In the genomic region with DNA sequence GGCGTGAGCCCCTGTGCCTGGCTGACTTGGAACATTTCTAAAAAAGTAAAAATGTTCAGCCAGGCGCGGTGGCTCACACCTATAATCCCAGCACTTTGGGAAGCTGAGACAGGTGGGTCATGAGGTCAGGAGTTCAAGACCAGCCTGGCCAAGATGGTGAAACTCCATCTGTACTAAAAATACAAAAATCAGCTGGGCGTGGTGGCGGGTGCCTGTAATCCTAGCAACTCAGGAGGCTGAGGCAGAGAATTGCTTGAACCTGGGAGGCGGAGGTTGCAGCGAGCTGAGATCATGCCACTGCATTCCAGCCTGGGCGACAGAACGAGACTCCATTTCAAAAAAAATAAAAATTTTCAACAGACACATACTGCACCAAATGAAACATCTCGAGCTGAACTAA, we compare ENCODE assay signal across 8 cellular contexts. TPM values are rescaled to one million over a fixed set of nuclear protein-coding genes. Genes with fewer than 3 reads are reported as not detected.
DNase-seq lines count a peak whose midpoint lies in the region; ATAC-seq and TF ChIP-seq lines count a peak whose summit lies in the region.
"Not testable (repeated sequence)": the region's sequence is repeated elsewhere in the genome, so short reads cannot be mapped to it uniquely, and the experiment has no call there.

No MANE protein-coding gene starts in this region.

- not testable (repeated sequence) for H2AFZ ChIP-seq in mesenchymal stem cell (ENCODE audit: low read depth, low read length)

- H3K4ac ChIP-seq in mesenchymal stem cell (ENCODE audit: low read depth in 1 of 2, low read length in 2 of 2): not testable (repeated sequence)

- H3K4me2 ChIP-seq in mesenchymal stem cell (ENCODE audit: low read length, poor library complexity, severe bottlenecking); skeletal muscle satellite cell (ENCODE audit: low read length): not testable (repeated sequence)

- H2BK120ac ChIP-seq in mesenchymal stem cell (ENCODE audit: low read depth, low read length): not testable (repeated sequence)

- peaks cover 79% of the 10 kb centered on the region for H3K4me1 Mint-ChIP-seq in CD8-positive, alpha-beta T cell (ENCODE audit: low read depth)
- peaks cover 70% of the 10 kb centered on the region for H3K4me1 Mint-ChIP-seq in activated T-helper 2 cell treated with anti-CD3 and anti-CD28 coated beads, Interferon-gamma antibody, Interleukin-2, Interleukin-4, amounts not matched to agents 10 μg/mL and 5 μg/mL and 100 μg/mL, durations not matched to agents 14 hours and 24 hours and 36 hours (ENCODE audit: low read depth)
- peaks cover 43% of the 10 kb centered on the region for H3K4me1 Mint-ChIP-seq in chondrocyte (ENCODE audit: low read depth)
- H3K4me1 Mint-ChIP-seq in glutamatergic neuron (ENCODE audit: low read depth, unreplicated experiment): peaks cover 59% of the 10 kb centered on the region

- H3K4me3 Mint-ChIP-seq in CD8-positive, alpha-beta T cell; activated T-helper 2 cell treated with anti-CD3 and anti-CD28 coated beads, Interferon-gamma antibody, Interleukin-2, Interleukin-4, amounts not matched to agents 10 μg/mL and 5 μg/mL and 100 μg/mL, durations not matched to agents 14 hours and 24 hours and 36 hours (ENCODE audit: low read depth); chondrocyte (ENCODE audit: unreplicated experiment); glutamatergic neuron (ENCODE audit: unreplicated experiment): not testable (repeated sequence)

- not testable (repeated sequence) for H3K27me3 Mint-ChIP-seq in CD8-positive, alpha-beta T cell (ENCODE audit: low read depth); activated T-helper 2 cell treated with anti-CD3 and anti-CD28 coated beads, Interferon-gamma antibody, Interleukin-2, Interleukin-4, amounts not matched to agents 10 μg/mL and 5 μg/mL and 100 μg/mL, durations not matched to agents 14 hours and 24 hours and 36 hours (ENCODE audit: low read depth); chondrocyte (ENCODE audit: low read depth); glutamatergic neuron (ENCODE audit: unreplicated experiment)

- not testable (repeated sequence) for H3K23ac ChIP-seq in mesenchymal stem cell (ENCODE audit: low read length in 2 of 2)

- not testable (repeated sequence) for H3K4me3 ChIP-seq in CD8-positive, alpha-beta T cell (ENCODE audit: low read depth, low read length); RWPE2 (ENCODE audit: severe bottlenecking); mesenchymal stem cell (ENCODE audit: insufficient read depth in 1 of 2, low read depth in 1 of 2, low read length in 2 of 2); skeletal muscle satellite cell (ENCODE audit: low read length)
- H3K4me3 ChIP-seq in upper lobe of left lung: peak overlapping the region in 1 of 4 donors; percentile 17

- H3K36me3 Mint-ChIP-seq in CD8-positive, alpha-beta T cell: peaks cover 18% of the 10 kb centered on the region
- peaks cover 43% of the 10 kb centered on the region for H3K36me3 Mint-ChIP-seq in activated T-helper 2 cell treated with anti-CD3 and anti-CD28 coated beads, Interferon-gamma antibody, Interleukin-2, Interleukin-4, amounts not matched to agents 10 μg/mL and 5 μg/mL and 100 μg/mL, durations not matched to agents 14 hours and 24 hours and 36 hours (ENCODE audit: low read depth)
- H3K36me3 Mint-ChIP-seq in chondrocyte (ENCODE audit: low read depth); glutamatergic neuron (ENCODE audit: unreplicated experiment): not testable (repeated sequence)

- not testable (repeated sequence) for TF ChIP-seq CTCF in CD8-positive, alpha-beta T cell (IDR thresholded peaks at IDR 0.05); RWPE2 (IDR thresholded peaks at IDR 0.05; ENCODE audit: poor library complexity, severe bottlenecking); chondrocyte (IDR thresholded peaks at IDR 0.05); glutamatergic neuron (IDR thresholded peaks at IDR 0.05; ENCODE audit: partially characterized antibody, unreplicated experiment); upper lobe of left lung (IDR thresholded peaks at IDR 0.05)

- H3K18ac ChIP-seq in mesenchymal stem cell (ENCODE audit: low read depth in 1 of 2, low read length in 2 of 2): not testable (repeated sequence)

- H3K9ac ChIP-seq in mesenchymal stem cell (ENCODE audit: low read length) (peak overlapping the region; percentile 39), skeletal muscle satellite cell (ENCODE audit: low read depth, low read length) (peak overlapping the region; percentile 63)

- not testable (repeated sequence) for TF ChIP-seq POLR2A in upper lobe of left lung (IDR thresholded peaks at IDR 0.05)

- 100% methylated on average over 7 of the region's 10 CpGs for WGBS in mesenchymal stem cell
- WGBS in upper lobe of left lung, 2 donors: 81 to 84% methylated on average over 10 of the region's 10 CpGs

- TF ChIP-seq EP300 in upper lobe of left lung (IDR thresholded peaks at IDR 0.05): not testable (repeated sequence)

- DNase-seq in CD8-positive, alpha-beta T cell; RWPE2 (ENCODE audit: low spot score); activated T-helper 2 cell treated with anti-CD3 and anti-CD28 coated beads, Interferon-gamma antibody, Interleukin-2, Interleukin-4, amounts not matched to agents 10 μg/mL and 5 μg/mL and 100 μg/mL, durations not matched to agents 14 hours and 24 hours and 36 hours (ENCODE audit: low spot score); chondrocyte (ENCODE audit: low spot score); glutamatergic neuron; mesenchymal stem cell; upper lobe of left lung: not testable (repeated sequence)

- H3K4me1 ChIP-seq in CD8-positive, alpha-beta T cell (ENCODE audit: insufficient read depth, low read length): peaks cover 36% of the 10 kb centered on the region
- H3K4me1 ChIP-seq in RWPE2 (ENCODE audit: insufficient read depth, poor library complexity, severe bottlenecking): peaks cover 45% of the 10 kb centered on the region
- H3K4me1 ChIP-seq in mesenchymal stem cell (ENCODE audit: control insufficient read depth, insufficient read depth, low read depth, low read length): peaks cover 12% of the 10 kb centered on the region
- H3K4me1 ChIP-seq in skeletal muscle satellite cell (ENCODE audit: control insufficient read depth, insufficient read depth, low read length): peaks cover 76% of the 10 kb centered on the region
- peaks cover 83 to 100% (median 87%) of the 10 kb centered on the region in 4 donors for H3K4me1 ChIP-seq in upper lobe of left lung

- not testable (repeated sequence) for H4K91ac ChIP-seq in mesenchymal stem cell (ENCODE audit: low read length)

- not testable (repeated sequence) for H3K36me3 ChIP-seq in CD8-positive, alpha-beta T cell (ENCODE audit: insufficient read depth, low read length); RWPE2 (ENCODE audit: low read depth); mesenchymal stem cell (ENCODE audit: control insufficient read depth in 1 of 2, insufficient read depth in 2 of 2, low read depth in 1 of 2, low read length in 2 of 2); skeletal muscle satellite cell (ENCODE audit: insufficient read depth, low read length); upper lobe of left lung

- POLR2A ChIA-PET in CD8-positive, alpha-beta T cell (lab: Charles Lee): not testable (repeated sequence)

- not testable (repeated sequence) for H3K14ac ChIP-seq in mesenchymal stem cell (ENCODE audit: low read length in 2 of 2)

- not testable (repeated sequence) for ATAC-seq in CD8-positive, alpha-beta T cell; RWPE2 (ENCODE audit: low read depth); upper lobe of left lung (ENCODE audit: low FRiP score in 2 of 2)

- not testable (repeated sequence) for H3K27ac ChIP-seq in CD8-positive, alpha-beta T cell (ENCODE audit: low read depth, low read length); mesenchymal stem cell (ENCODE audit: low read length, poor library complexity, severe bottlenecking)
- H3K27ac ChIP-seq in RWPE2 (ENCODE audit: poor library complexity, severe bottlenecking) (peak overlapping the region; percentile 57), upper lobe of left lung (peak overlapping the region; percentile 80 to 90 (median 84))

- not testable (repeated sequence) for H3K27me3 ChIP-seq in CD8-positive, alpha-beta T cell (ENCODE audit: insufficient read depth, low read length); RWPE2 (ENCODE audit: insufficient read depth, poor library complexity, severe bottlenecking); mesenchymal stem cell (ENCODE audit: control insufficient read depth in 1 of 2, insufficient read depth in 1 of 2, low read length in 2 of 2); skeletal muscle satellite cell (ENCODE audit: control insufficient read depth, insufficient read depth, low read length); upper lobe of left lung

- not testable (repeated sequence) for H4K8ac ChIP-seq in mesenchymal stem cell (ENCODE audit: low read length)

- H2BK5ac ChIP-seq in mesenchymal stem cell (ENCODE audit: low read depth, low read length, poor library complexity, severe bottlenecking): not testable (repeated sequence)

- H2AK5ac ChIP-seq in mesenchymal stem cell (ENCODE audit: low read length, severe bottlenecking): not testable (repeated sequence)

- peak overlapping the region; percentile 94 for H3K27ac Mint-ChIP-seq in CD8-positive, alpha-beta T cell
- H3K27ac Mint-ChIP-seq in activated T-helper 2 cell treated with anti-CD3 and anti-CD28 coated beads, Interferon-gamma antibody, Interleukin-2, Interleukin-4, amounts not matched to agents 10 μg/mL and 5 μg/mL and 100 μg/mL, durations not matched to agents 14 hours and 24 hours and 36 hours: peak overlapping the region; percentile 92
- H3K27ac Mint-ChIP-seq in chondrocyte (ENCODE audit: unreplicated experiment) (peak overlapping the region; percentile 84), glutamatergic neuron (ENCODE audit: unreplicated experiment) (peak overlapping the region; percentile 48)

- H2BK12ac ChIP-seq in mesenchymal stem cell (ENCODE audit: low read length in 2 of 2): not testable (repeated sequence)

- not testable (repeated sequence) for H3K9me3 ChIP-seq in CD8-positive, alpha-beta T cell (ENCODE audit: low read length); RWPE2 (ENCODE audit: severe bottlenecking); mesenchymal stem cell (ENCODE audit: control insufficient read depth, low read length); skeletal muscle satellite cell (replicated peaks; ENCODE audit: low read length); upper lobe of left lung

- CTCF ChIA-PET in CD8-positive, alpha-beta T cell (lab: Charles Lee): interaction anchor here (1.2 to 1.3 kb wide), 2 partner anchors 11 to 18 kb away, joined by 3 read pairs; no protein-coding TSS in a partner anchor

- H2BK15ac ChIP-seq in mesenchymal stem cell (ENCODE audit: low read depth, poor library complexity, severe bottlenecking): not testable (repeated sequence)

- H3K9me3 Mint-ChIP-seq in CD8-positive, alpha-beta T cell; activated T-helper 2 cell treated with anti-CD3 and anti-CD28 coated beads, Interferon-gamma antibody, Interleukin-2, Interleukin-4, amounts not matched to agents 10 μg/mL and 5 μg/mL and 100 μg/mL, durations not matched to agents 14 hours and 24 hours and 36 hours; chondrocyte (ENCODE audit: low read depth); glutamatergic neuron (ENCODE audit: unreplicated experiment): not testable (repeated sequence)

- peaks cover 44% of the 10 kb centered on the region for H3K79me1 ChIP-seq in mesenchymal stem cell (replicated peaks; ENCODE audit: low read length, poor library complexity, severe bottlenecking)

- intact Hi-C loops in CD8-positive, alpha-beta T cell (cut with DNase I, micrococcal nuclease): not testable (repeated sequence)
- intact Hi-C loops in activated T-helper 2 cell treated with anti-CD3 and anti-CD28 coated beads, Interferon-gamma antibody, Interleukin-2, Interleukin-4, amounts not matched to agents 10 μg/mL and 5 μg/mL and 100 μg/mL, durations not matched to agents 14 hours and 24 hours and 36 hours (cut with micrococcal nuclease): loop anchor here (1.0 kb wide), 1 partner anchor 20 kb away; no protein-coding TSS in a partner anchor

RNA-seq across cellular contexts. Expression of a gene that starts 30.9 kb away (rescaled TPM):
- total RNA-seq in CD8-positive, alpha-beta T cell: 100 to 1,000 TPM; 127 to 130 TPM
- total RNA-seq in activated T-helper 2 cell treated with anti-CD3 and anti-CD28 coated beads, Interferon-gamma antibody, Interleukin-2, Interleukin-4, amounts not matched to agents 10 μg/mL and 5 μg/mL and 100 μg/mL, durations not matched to agents 14 hours and 24 hours and 36 hours: 133 and 136 TPM in 2 replicates
- total RNA-seq in chondrocyte (65.4 to 77.3 TPM (median 73.1 TPM) in 3 replicates), glutamatergic neuron (ENCODE audit: unreplicated experiment) (319 TPM), upper lobe of left lung (100 to 1,000 TPM in 2 of 6 donors, 10 to 100 TPM in 4; 82.8 to 161 (median 96.8) TPM)
- 27.5 TPM for polyA plus RNA-seq in mesenchymal stem cell (2013, experiment 1 of 2)
- polyA plus RNA-seq in mesenchymal stem cell (2013, experiment 2 of 2): 26.0 TPM
- 13.7 and 24.7 TPM in 2 replicates for total RNA-seq in skeletal muscle satellite cell (2012; rRNA removed)
